Comparison of ENCODE assay signal across 1 cellular context in the genomic region with DNA sequence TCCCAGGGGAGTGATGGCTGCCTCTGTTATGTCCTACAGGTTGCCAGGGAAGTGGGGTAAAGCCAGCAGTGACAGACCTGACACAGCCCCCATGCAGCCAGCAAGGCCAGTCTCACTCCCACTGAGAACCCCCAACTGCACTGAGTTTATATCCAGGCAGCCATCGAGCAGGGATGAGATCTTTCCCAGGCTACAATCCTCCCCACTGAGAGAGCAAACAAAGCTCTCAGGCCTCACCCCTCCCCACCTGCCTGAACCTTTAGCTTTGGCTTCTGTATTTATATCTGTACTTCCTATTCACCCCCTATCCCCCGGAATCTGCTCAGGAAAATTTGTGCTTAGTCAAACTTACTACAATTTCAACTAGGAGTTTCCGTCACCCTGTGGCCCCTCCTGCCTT.
TF ChIP-seq lines count a peak whose summit lies in the region.

No MANE protein-coding gene starts in this region.

TF ChIP-seq in GM23338, 12 proteins besides CTCF, POLR2A, EP300 and RAD21 (continued from another document):
- TF ChIP-seq, protein P1, sequence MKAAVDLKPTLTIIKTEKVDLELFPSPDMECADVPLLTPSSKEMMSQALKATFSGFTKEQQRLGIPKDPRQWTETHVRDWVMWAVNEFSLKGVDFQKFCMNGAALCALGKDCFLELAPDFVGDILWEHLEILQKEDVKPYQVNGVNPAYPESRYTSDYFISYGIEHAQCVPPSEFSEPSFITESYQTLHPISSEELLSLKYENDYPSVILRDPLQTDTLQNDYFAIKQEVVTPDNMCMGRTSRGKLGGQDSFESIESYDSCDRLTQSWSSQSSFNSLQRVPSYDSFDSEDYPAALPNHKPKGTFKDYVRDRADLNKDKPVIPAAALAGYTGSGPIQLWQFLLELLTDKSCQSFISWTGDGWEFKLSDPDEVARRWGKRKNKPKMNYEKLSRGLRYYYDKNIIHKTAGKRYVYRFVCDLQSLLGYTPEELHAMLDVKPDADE (IDR thresholded peaks at IDR 0.05), result no peak
- no peak for TF ChIP-seq STAT1 (IDR thresholded peaks at IDR 0.05; ENCODE audit: unreplicated experiment)
TF ChIP-seq in GM23338: peak in this region for 0.
